In the genomic region with DNA sequence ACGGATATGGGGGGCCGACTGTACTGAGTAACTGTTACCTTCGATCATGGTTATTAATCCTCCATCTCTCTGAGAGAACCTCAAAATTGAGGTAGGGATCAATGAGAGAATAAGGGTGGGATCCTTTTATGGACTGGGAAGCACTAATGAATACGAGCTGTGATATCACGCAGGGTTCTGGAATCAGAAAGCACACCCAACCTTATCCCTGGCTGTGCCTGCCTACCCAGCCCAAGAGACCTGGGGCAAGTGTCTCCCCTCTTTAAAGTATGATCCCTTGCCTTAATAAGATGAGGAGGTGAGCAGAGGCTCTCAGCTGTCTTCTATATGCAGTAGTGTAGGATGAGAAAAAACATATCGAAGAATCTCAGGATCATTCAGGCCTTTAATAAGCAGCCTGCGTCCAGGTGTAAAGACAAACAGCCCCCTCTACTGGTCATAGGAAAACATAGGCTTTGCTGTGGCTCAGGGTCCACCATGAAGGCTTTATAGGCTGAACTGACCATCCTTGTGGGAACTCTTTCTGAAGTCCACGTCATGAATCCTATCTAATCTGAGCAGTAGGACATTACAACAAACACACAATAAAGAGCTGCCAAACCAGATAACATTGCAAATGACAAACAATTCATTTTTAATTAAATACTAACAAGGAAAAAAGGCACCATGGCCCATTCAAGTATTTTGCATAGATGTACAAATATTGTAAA, we compare ENCODE assay signal across 8 cellular contexts. TPM values are rescaled to one million over a fixed set of nuclear protein-coding genes. Genes with fewer than 3 reads are reported as not detected.
DNase-seq lines count a peak whose midpoint lies in the region; ATAC-seq, FAIRE-seq and TF ChIP-seq lines count a peak whose summit lies in the region.

No MANE protein-coding gene starts in this region.

- no peaks in the 10 kb centered on the region for H3K9me3 ChIP-seq in CD4-positive, alpha-beta T cell (ENCODE audit: control insufficient read depth, low read length)

- no peak for ATAC-seq in CD4-positive, alpha-beta T cell (ENCODE audit: poor library complexity)
- peak; percentile 71 for ATAC-seq in GM18909 (IDR thresholded peaks at IDR 0.05; ENCODE audit: poor library complexity, unreplicated experiment)

- peaks cover 16% of the 10 kb centered on the region for H3K36me3 Mint-ChIP-seq in CD4-positive, alpha-beta T cell (ENCODE audit: low read depth)

- H3K27me3 ChIP-seq in CD4-positive, alpha-beta T cell (ENCODE audit: control insufficient read depth, insufficient read depth, low read length) = no peaks in the 10 kb centered on the region

- FAIRE-seq in urothelium cell line (lab: Jason Lieb, UNC) = no peak

- intact Hi-C loops in CD4-positive, alpha-beta T cell (cut with DNase I, micrococcal nuclease) = loop anchor here (5.0 to 10.0 kb wide), 2 partner anchors 45 to 342 kb away; no protein-coding TSS in a partner anchor

- TF ChIP-seq CTCF in CD4-positive, alpha-beta T cell (IDR thresholded peaks at IDR 0.05) = peak; percentile 67

- H3K27ac ChIP-seq in CD4-positive, alpha-beta T cell (ENCODE audit: low read depth, low read length) = no peak overlapping the region

- H3K27me3 Mint-ChIP-seq in CD4-positive, alpha-beta T cell = no peaks in the 10 kb centered on the region

- POLR2A ChIA-PET in CD4-positive, alpha-beta T cell (lab: Charles Lee) = no interaction called here

- no peaks in the 10 kb centered on the region for H3K9me3 Mint-ChIP-seq in CD4-positive, alpha-beta T cell

- no peak overlapping the region for H3K4me3 Mint-ChIP-seq in CD4-positive, alpha-beta T cell

- no peak for DNase-seq in CD4-positive, alpha-beta T cell
- DNase-seq in M059J (ENCODE audit: low read depth) (peak; percentile 73), SK-N-DZ (ENCODE audit: low spot score) (peak; percentile 75), dermis microvascular lymphatic vessel endothelial cell (ENCODE audit: low read depth in 2 of 2) (peak; percentile 43 to 76), medulla oblongata (ENCODE audit: extremely low spot score) (peak; percentile 91), urothelium cell line (ENCODE audit: low spot score) (peak; percentile 69), GF-D8 (lab: John Stamatoyannopoulos, UW) (no peak)

- CTCF ChIA-PET in CD4-positive, alpha-beta T cell (lab: Charles Lee) = interaction anchor here (1.1 kb wide), 1 partner anchor 241 kb away, joined by 5 read pairs; no protein-coding TSS in a partner anchor

- H3K4me1 Mint-ChIP-seq in CD4-positive, alpha-beta T cell (ENCODE audit: low read depth) = no peaks in the 10 kb centered on the region

- no peak overlapping the region for H3K27ac Mint-ChIP-seq in CD4-positive, alpha-beta T cell

RNA-seq across cellular contexts. Expression of a gene that starts 16.8 kb away (rescaled TPM):
- total RNA-seq in CD4-positive, alpha-beta T cell = under 1 TPM; 0.16 to 0.45 TPM
- total RNA-seq in M059J (2014; rRNA removed; shearing (Covaris generic)) = 0.44 and 1.4 TPM in 2 replicates
- not detected in 2 replicates for polyA plus RNA-seq in SK-N-DZ (2014; cell fraction: cytosol; rRNA removed)
- not detected in 2 replicates for polyA plus RNA-seq in SK-N-DZ (2014; cell fraction: nucleus; rRNA removed)
- total RNA-seq in dermis microvascular lymphatic vessel endothelial cell = not detected in 2 replicates

Comparison
In these comparisons a context has a peak if more than half of its experiments do, and no peak if none do; other contexts are left out.
1. DNase-seq: peak in M059J (single experiment), SK-N-DZ (single experiment), dermis microvascular lymphatic vessel endothelial cell (2 of 2), medulla oblongata (single experiment) and urothelium cell line (single experiment); none in CD4-positive, alpha-beta T cell (0 of 10) and GF-D8 (single experiment).